8 cellular contexts compared by ENCODE assay signal in the genomic region with DNA sequence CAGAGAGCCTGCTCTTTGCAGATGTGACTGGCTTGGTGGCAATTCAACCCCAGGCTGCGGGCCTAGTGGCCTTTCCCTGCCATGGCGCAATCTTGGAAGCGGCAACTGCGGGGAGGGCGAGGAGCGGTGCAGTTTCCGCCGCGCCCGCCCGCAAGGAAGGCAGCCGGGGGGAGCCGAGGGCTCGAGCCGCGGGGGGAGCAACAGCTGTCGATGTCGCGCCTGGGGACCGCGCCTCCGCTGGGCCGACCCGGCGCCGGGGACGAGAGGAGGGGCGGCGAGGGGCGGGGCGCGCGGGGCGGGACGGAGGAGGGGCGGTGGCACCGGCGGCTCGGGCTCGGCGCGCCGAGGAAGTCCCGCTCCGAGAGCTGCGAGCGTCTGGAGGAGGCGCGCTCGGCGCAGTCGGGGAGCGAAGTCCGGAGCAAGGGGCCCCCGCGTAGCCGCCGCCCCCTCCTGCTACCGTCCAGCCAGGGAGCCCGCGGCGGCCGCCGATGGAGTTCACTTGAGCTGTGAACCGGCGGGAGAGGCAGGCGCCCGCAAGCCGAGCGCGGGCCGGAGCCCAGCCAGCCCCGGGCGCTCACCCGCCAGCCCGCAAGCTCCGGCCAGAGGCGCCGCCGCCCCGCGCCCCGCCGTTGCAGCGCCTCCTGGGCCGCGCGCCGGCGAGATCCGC.
DNase-seq lines count a peak whose midpoint lies in the region; ATAC-seq, FAIRE-seq and TF ChIP-seq lines count a peak whose summit lies in the region.

No MANE protein-coding gene starts in this region.

- peak overlapping the region; percentile 76 for H3K4me2 ChIP-seq in OCI-LY1 (ENCODE audit: low read length)

- H3K36me3 ChIP-seq in BJ (ENCODE audit: control insufficient read depth, insufficient read depth, low read length) (no peaks in the 10 kb centered on the region), OCI-LY1 (ENCODE audit: insufficient read depth, low read length) (peaks cover 5% of the 10 kb centered on the region; the same call in 1 of the 2 replicates)

- peaks cover 4% of the 10 kb centered on the region; the same call in 1 of the 2 replicates for H3F3A ChIP-seq in OCI-LY1 (ENCODE audit: insufficient read depth, low read length)

- peak; percentile 55 for ATAC-seq in HG03521 (IDR thresholded peaks at IDR 0.05; ENCODE audit: unreplicated experiment)
- peak; percentile 93 for ATAC-seq in Right ventricle myocardium superior (ENCODE audit: poor library complexity)

- H3K4me1 ChIP-seq in OCI-LY1 (ENCODE audit: insufficient read depth, low read length, severe bottlenecking), result peaks cover 25% of the 10 kb centered on the region

- no peaks in the 10 kb centered on the region for H3K9me3 ChIP-seq in OCI-LY1 (ENCODE audit: low read length)

- H3K27me3 Mint-ChIP-seq in activated naive CD4-positive, alpha-beta T cell treated with anti-CD3 and anti-CD28 coated beads, Interleukin-2, amount 10 ng/mL, durations not matched to agents 7 days and 5 days, result peaks cover 57% of the 10 kb centered on the region

- no peaks in the 10 kb centered on the region for H3K36me3 Mint-ChIP-seq in activated naive CD4-positive, alpha-beta T cell treated with anti-CD3 and anti-CD28 coated beads, Interleukin-2, amount 10 ng/mL, durations not matched to agents 7 days and 5 days

- H3K27me3 ChIP-seq in BJ (ENCODE audit: control insufficient read depth, insufficient read depth, low read length) (no peaks in the 10 kb centered on the region; the same call in 1 of the 2 replicates), OCI-LY1 (ENCODE audit: insufficient read depth, low read length) (no peaks in the 10 kb centered on the region)

- no peak overlapping the region for H2AFZ ChIP-seq in OCI-LY1 (ENCODE audit: low read length)

- no peak for DNase-seq in BJ (ENCODE audit: low read depth)
- peak; percentile 22 for DNase-seq in GM19239 (ENCODE audit: insufficient read length, low spot score)
- DNase-seq in activated naive CD4-positive, alpha-beta T cell treated with anti-CD3 and anti-CD28 coated beads, Interleukin-2, amount 10 ng/mL, durations not matched to agents 7 days and 5 days, result peak; percentile 43
- DNase-seq in Right ventricle myocardium superior, result peak; percentile 86
- peak; percentile 40 to 93 (median 59) for DNase-seq in posterior cingulate gyrus
- no peak for DNase-seq in COLO829 (ENCODE audit: low spot score)

- POLR2A ChIA-PET in BJ (lab: Charles Lee), result interaction anchor here (0.6 kb wide), 1 partner anchor 21 kb away, joined by 6 read pairs; no protein-coding TSS in a partner anchor

- no peaks in the 10 kb centered on the region for H3K79me2 ChIP-seq in OCI-LY1 (ENCODE audit: insufficient read depth, low read length)

- peak overlapping the region; percentile 62 for H3K9ac ChIP-seq in OCI-LY1 (ENCODE audit: low read length)

- no peaks in the 10 kb centered on the region for H4K20me1 ChIP-seq in OCI-LY1 (ENCODE audit: insufficient read depth, low read length)

- H3K4me3 Mint-ChIP-seq in activated naive CD4-positive, alpha-beta T cell treated with anti-CD3 and anti-CD28 coated beads, Interleukin-2, amount 10 ng/mL, durations not matched to agents 7 days and 5 days, result peak overlapping the region; percentile 59

- H3K4me3 ChIP-seq in BJ (ENCODE audit: low read depth, low read length) (peak overlapping the region; percentile 51), OCI-LY1 (ENCODE audit: low read depth, low read length, poor library complexity, severe bottlenecking) (peak overlapping the region; percentile 83)

- no peaks in the 10 kb centered on the region for H3K9me2 ChIP-seq in OCI-LY1 (ENCODE audit: low read depth, low read length)

- H3K27ac ChIP-seq in OCI-LY1 (ENCODE audit: low read depth, low read length, poor library complexity, severe bottlenecking), result no peak overlapping the region

- CTCF ChIA-PET in BJ (lab: Yijun Ruan, JAX), result interaction anchor here (0.7 to 1.0 kb wide), 3 partner anchors 10 to 134 kb away, joined by 3 to 4 read pairs (median 3); no protein-coding TSS in a partner anchor
- CTCF ChIA-PET in activated naive CD4-positive, alpha-beta T cell treated with anti-CD3 and anti-CD28 coated beads, Interleukin-2, amount 10 ng/mL, durations not matched to agents 7 days and 5 days (lab: Charles Lee), result no interaction called here

- H3K4me1 Mint-ChIP-seq in activated naive CD4-positive, alpha-beta T cell treated with anti-CD3 and anti-CD28 coated beads, Interleukin-2, amount 10 ng/mL, durations not matched to agents 7 days and 5 days, result peaks cover 6% of the 10 kb centered on the region

- FAIRE-seq in GM19239 (lab: Jason Lieb, UNC), result no peak

- TF ChIP-seq CTCF in BJ (IDR thresholded peaks at IDR 0.05; ENCODE audit: insufficient read depth, low read depth, low read length) (peak; percentile 21; the same call in 1 of the 2 replicates), OCI-LY1 (IDR thresholded peaks at IDR 0.05; ENCODE audit: low read length) (no peak)

- H3K27ac Mint-ChIP-seq in activated naive CD4-positive, alpha-beta T cell treated with anti-CD3 and anti-CD28 coated beads, Interleukin-2, amount 10 ng/mL, durations not matched to agents 7 days and 5 days, result no peak overlapping the region

- intact Hi-C loops in Right ventricle myocardium superior (cut with DNase I), result loop anchor here (10.0 kb wide), 1 partner anchor 759 kb away; no protein-coding TSS in a partner anchor
- intact Hi-C loops in posterior cingulate gyrus (cut with DNase I), result loop anchor here (10.0 kb wide), 1 partner anchor 279 kb away; no protein-coding TSS in a partner anchor

- H3K9me3 Mint-ChIP-seq in activated naive CD4-positive, alpha-beta T cell treated with anti-CD3 and anti-CD28 coated beads, Interleukin-2, amount 10 ng/mL, durations not matched to agents 7 days and 5 days, result no peaks in the 10 kb centered on the region

Comparison
In these comparisons a context has a peak if more than half of its experiments do, and no peak if none do; other contexts are left out.
1. DNase-seq: peak in GM19239 (single experiment), activated naive CD4-positive, alpha-beta T cell treated with anti-CD3 and anti-CD28 coated beads, Interleukin-2, amount 10 ng/mL, durations not matched to agents 7 days and 5 days (single experiment), Right ventricle myocardium superior (single experiment) and posterior cingulate gyrus (10 of 10); none in BJ (single experiment) and COLO829 (single experiment).